In the genomic region with DNA sequence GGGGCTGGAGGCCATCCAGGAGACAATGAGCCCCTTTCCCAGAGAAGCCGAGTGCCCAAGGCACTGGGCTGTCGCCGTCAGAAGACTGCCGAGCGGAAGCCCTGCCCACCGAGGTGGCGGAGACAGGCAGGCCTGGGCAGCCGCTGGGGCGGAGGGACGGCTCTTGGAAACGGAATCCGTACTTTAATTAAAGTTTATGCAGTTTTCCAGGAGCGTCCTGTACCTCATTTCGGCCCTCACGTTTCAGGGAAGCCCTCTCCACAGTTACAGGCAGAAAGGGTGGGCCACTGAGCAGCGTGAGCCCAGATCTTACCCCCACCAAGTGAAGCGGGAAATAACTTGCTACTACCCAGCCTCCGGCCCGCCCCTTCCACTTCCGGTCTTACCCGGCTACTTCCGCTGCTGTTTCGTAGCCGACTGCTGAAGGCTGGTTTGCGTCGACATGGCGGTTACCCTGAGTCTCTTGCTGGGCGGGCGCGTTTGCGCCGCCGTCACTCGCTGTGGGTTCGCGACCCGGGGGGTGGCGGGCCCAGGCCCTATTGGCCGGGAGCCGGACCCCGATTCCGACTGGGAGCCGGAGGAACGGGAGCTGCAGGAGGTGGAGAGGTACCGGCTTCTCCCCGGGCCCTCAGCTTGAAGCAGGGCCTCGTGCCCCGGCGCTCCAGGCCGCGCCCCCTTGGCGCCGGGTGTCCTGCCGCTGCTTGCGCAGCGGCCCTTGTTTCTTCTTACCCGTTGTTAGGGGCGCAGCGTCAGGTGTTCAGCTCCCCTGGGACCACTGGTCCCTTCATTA, we compare ENCODE assay signal across 1 cellular context.
TF ChIP-seq lines count a peak whose summit lies in the region.

A gene with protein sequence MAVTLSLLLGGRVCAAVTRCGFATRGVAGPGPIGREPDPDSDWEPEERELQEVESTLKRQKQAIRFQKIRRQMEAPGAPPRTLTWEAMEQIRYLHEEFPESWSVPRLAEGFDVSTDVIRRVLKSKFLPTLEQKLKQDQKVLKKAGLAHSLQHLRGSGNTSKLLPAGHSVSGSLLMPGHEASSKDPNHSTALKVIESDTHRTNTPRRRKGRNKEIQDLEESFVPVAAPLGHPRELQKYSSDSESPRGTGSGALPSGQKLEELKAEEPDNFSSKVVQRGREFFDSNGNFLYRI (plus strand): TSS at position 402 of the 790 bp plus-strand sequence. CDS start 41 bp downstream, at position 443.

TF ChIP-seq in K562, 482 proteins besides CTCF, POLR2A, EP300 and RAD21 (continued from another document and continues in another):
- TF ChIP-seq, protein P1, sequence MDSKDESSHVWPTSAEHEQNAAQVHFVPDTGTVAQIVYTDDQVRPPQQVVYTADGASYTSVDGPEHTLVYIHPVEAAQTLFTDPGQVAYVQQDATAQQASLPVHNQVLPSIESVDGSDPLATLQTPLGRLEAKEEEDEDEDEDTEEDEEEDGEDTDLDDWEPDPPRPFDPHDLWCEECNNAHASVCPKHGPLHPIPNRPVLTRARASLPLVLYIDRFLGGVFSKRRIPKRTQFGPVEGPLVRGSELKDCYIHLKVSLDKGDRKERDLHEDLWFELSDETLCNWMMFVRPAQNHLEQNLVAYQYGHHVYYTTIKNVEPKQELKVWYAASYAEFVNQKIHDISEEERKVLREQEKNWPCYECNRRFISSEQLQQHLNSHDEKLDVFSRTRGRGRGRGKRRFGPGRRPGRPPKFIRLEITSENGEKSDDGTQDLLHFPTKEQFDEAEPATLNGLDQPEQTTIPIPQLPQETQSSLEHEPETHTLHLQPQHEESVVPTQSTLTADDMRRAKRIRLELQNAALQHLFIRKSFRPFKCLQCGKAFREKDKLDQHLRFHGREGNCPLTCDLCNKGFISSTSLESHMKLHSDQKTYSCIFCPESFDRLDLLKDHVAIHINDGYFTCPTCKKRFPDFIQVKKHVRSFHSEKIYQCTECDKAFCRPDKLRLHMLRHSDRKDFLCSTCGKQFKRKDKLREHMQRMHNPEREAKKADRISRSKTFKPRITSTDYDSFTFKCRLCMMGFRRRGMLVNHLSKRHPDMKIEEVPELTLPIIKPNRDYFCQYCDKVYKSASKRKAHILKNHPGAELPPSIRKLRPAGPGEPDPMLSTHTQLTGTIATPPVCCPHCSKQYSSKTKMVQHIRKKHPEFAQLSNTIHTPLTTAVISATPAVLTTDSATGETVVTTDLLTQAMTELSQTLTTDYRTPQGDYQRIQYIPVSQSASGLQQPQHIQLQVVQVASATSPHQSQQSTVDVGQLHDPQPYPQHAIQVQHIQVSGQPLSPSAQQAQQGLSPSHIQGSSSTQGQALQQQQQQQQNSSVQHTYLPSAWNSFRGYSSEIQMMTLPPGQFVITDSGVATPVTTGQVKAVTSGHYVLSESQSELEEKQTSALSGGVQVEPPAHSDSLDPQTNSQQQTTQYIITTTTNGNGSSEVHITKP (IDR thresholded peaks at IDR 0.05; ENCODE audit: partially characterized antibody): peak; percentile 75
- TF ChIP-seq ZNF212 (CRISPR knock-in tag; IDR thresholded peaks at IDR 0.05) (no peak), RCOR1 (IDR thresholded peaks at IDR 0.05; ENCODE audit: borderline replicate concordance in 1 of 2, low read depth in 2 of 2, low read length in 2 of 2) (0 out of 4 replicates have a peak, but pooled peaks of 1 of the 2 experiments have one; percentile 3), TOE1 (IDR thresholded peaks at IDR 0.05; ENCODE audit: borderline replicate concordance) (peak; percentile 56; the same call in 1 of the 2 replicates), TOE1 (CRISPR knock-in tag; IDR thresholded peaks at IDR 0.05; ENCODE audit: borderline replicate concordance, low read depth) (no peak), FOXO4 (CRISPR knock-in tag; IDR thresholded peaks at IDR 0.05) (no peak), NR2C1 (IDR thresholded peaks at IDR 0.05) (peak; percentile 19; the same call in 1 of the 2 replicates), NR2C1 (tag; IDR thresholded peaks at IDR 0.05) (0 out of 2 replicates have a peak, but pooled peaks have one; percentile 28), POLR2G (IDR thresholded peaks at IDR 0.05; ENCODE audit: low read depth, low read length) (peak; percentile 98), RAD51 (IDR thresholded peaks at IDR 0.05; ENCODE audit: borderline replicate concordance, low read depth) (no peak), SP1 (CRISPR knock-in tag; IDR thresholded peaks at IDR 0.05) (0 out of 2 replicates have a peak, but pooled peaks have one; percentile 27), TRIM25 (IDR thresholded peaks at IDR 0.05; ENCODE audit: borderline replicate concordance) (no peak), TCF3 (CRISPR knock-in tag; IDR thresholded peaks at IDR 0.05) (0 out of 2 replicates have a peak, but pooled peaks have one; percentile 2), MYC (IDR thresholded peaks at IDR 0.05; ENCODE audit: low read depth, low read length) (peak; percentile 91), MYC (CRISPR knock-in tag; IDR thresholded peaks at IDR 0.05; ENCODE audit: borderline replicate concordance, low read depth) (peak; percentile 78; the same call in 1 of the 2 replicates), BRD4 (IDR thresholded peaks at IDR 0.05) (peak; percentile 79), NFE2L1 (tag; IDR thresholded peaks at IDR 0.05; ENCODE audit: borderline replicate concordance, low read depth) (no peak), NRF1 (conservative IDR thresholded peaks at IDR 0.05 in 1 of 2, IDR thresholded peaks at IDR 0.05 in 1 of 2) (peak; percentile 78 to 80), KAT7 (CRISPR knock-in tag; IDR thresholded peaks at IDR 0.05; ENCODE audit: borderline replicate concordance) (peak; percentile 70), MAFF (IDR thresholded peaks at IDR 0.05; ENCODE audit: low read length) (no peak), PPARD (CRISPR knock-in tag; IDR thresholded peaks at IDR 0.05) (no peak), ZNF644 (tag; IDR thresholded peaks at IDR 0.05; ENCODE audit: low read depth) (peak; percentile 62), FOS (IDR thresholded peaks at IDR 0.05; ENCODE audit: extremely low read depth, insufficient read length) (no peak), TEAD1 (CRISPR knock-in tag; IDR thresholded peaks at IDR 0.05) (peak in 1 of 2 experiments; percentile 55; a peak in 2 of 4 replicates), TGIF2 (CRISPR knock-in tag; IDR thresholded peaks at IDR 0.05) (no peak), FOXK2 (conservative IDR thresholded peaks at IDR 0.05 in 1 of 2, IDR thresholded peaks at IDR 0.05 in 1 of 2; ENCODE audit: low read depth in 2 of 2) (peak; percentile 38 to 60; a peak in 2 of 4 replicates), POLR3A (IDR thresholded peaks at IDR 0.05; ENCODE audit: borderline replicate concordance, extremely low read depth, insufficient read depth, insufficient read length) (no peak), ZBED1 (IDR thresholded peaks at IDR 0.05) (peak; percentile 59; the same call in 1 of the 2 replicates), NEUROD1 (IDR thresholded peaks at IDR 0.05; ENCODE audit: borderline replicate concordance, low read depth, low read length, partially characterized antibody) (peak; percentile 38), SMAD4 (CRISPR knock-in tag; conservative IDR thresholded peaks at IDR 0.05) (peak; percentile 58), SMC3 (conservative IDR thresholded peaks at IDR 0.05; ENCODE audit: insufficient read depth, low read depth, low read length) (0 out of 2 replicates have a peak, but pooled peaks have one; percentile 1), ZNF830 (CRISPR knock-in tag; IDR thresholded peaks at IDR 0.05) (no peak), ZNF76 (CRISPR knock-in tag; IDR thresholded peaks at IDR 0.05; ENCODE audit: borderline replicate concordance) (peak; percentile 34; the same call in 1 of the 2 replicates), MECOM (CRISPR knock-in tag; IDR thresholded peaks at IDR 0.05) (no peak), POLR2H (tag; IDR thresholded peaks at IDR 0.05; ENCODE audit: low read depth) (peak; percentile 94), EWSR1 (IDR thresholded peaks at IDR 0.05; ENCODE audit: borderline replicate concordance, low read depth, partially characterized antibody) (no peak), TAF7 (tag; IDR thresholded peaks at IDR 0.05) (peak; percentile 93), ZNF41 (CRISPR knock-in tag; conservative IDR thresholded peaks at IDR 0.05) (no peak), POU5F1 (IDR thresholded peaks at IDR 0.05; ENCODE audit: borderline replicate concordance, low read depth, low read length, partially characterized antibody) (no peak), RBBP5 (IDR thresholded peaks at IDR 0.05; ENCODE audit: borderline replicate concordance, insufficient read depth, low read length, poor library complexity, severe bottlenecking) (peak; percentile 92), DIDO1 (tag; IDR thresholded peaks at IDR 0.05; ENCODE audit: low read depth) (peak; percentile 22)
- TF ChIP-seq, protein P2, sequence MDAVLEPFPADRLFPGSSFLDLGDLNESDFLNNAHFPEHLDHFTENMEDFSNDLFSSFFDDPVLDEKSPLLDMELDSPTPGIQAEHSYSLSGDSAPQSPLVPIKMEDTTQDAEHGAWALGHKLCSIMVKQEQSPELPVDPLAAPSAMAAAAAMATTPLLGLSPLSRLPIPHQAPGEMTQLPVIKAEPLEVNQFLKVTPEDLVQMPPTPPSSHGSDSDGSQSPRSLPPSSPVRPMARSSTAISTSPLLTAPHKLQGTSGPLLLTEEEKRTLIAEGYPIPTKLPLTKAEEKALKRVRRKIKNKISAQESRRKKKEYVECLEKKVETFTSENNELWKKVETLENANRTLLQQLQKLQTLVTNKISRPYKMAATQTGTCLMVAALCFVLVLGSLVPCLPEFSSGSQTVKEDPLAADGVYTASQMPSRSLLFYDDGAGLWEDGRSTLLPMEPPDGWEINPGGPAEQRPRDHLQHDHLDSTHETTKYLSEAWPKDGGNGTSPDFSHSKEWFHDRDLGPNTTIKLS (IDR thresholded peaks at IDR 0.05; ENCODE audit: borderline replicate concordance, low read depth): peak; percentile 82
- TF ChIP-seq, protein P3, sequence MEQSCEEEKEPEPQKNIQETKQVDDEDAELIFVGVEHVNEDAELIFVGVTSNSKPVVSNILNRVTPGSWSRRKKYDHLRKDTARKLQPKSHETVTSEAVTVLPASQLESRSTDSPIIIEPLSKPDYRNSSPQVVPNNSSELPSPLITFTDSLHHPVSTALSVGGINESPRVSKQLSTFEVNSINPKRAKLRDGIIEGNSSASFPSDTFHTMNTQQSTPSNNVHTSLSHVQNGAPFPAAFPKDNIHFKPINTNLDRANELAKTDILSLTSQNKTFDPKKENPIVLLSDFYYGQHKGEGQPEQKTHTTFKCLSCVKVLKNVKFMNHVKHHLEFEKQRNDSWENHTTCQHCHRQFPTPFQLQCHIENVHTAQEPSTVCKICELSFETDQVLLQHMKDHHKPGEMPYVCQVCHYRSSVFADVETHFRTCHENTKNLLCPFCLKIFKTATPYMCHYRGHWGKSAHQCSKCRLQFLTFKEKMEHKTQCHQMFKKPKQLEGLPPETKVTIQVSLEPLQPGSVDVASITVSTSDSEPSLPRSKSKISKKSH (CRISPR knock-in tag; IDR thresholded peaks at IDR 0.05): no peak
- TF ChIP-seq, protein P4, sequence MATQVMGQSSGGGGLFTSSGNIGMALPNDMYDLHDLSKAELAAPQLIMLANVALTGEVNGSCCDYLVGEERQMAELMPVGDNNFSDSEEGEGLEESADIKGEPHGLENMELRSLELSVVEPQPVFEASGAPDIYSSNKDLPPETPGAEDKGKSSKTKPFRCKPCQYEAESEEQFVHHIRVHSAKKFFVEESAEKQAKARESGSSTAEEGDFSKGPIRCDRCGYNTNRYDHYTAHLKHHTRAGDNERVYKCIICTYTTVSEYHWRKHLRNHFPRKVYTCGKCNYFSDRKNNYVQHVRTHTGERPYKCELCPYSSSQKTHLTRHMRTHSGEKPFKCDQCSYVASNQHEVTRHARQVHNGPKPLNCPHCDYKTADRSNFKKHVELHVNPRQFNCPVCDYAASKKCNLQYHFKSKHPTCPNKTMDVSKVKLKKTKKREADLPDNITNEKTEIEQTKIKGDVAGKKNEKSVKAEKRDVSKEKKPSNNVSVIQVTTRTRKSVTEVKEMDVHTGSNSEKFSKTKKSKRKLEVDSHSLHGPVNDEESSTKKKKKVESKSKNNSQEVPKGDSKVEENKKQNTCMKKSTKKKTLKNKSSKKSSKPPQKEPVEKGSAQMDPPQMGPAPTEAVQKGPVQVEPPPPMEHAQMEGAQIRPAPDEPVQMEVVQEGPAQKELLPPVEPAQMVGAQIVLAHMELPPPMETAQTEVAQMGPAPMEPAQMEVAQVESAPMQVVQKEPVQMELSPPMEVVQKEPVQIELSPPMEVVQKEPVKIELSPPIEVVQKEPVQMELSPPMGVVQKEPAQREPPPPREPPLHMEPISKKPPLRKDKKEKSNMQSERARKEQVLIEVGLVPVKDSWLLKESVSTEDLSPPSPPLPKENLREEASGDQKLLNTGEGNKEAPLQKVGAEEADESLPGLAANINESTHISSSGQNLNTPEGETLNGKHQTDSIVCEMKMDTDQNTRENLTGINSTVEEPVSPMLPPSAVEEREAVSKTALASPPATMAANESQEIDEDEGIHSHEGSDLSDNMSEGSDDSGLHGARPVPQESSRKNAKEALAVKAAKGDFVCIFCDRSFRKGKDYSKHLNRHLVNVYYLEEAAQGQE (CRISPR knock-in tag; IDR thresholded peaks at IDR 0.05; ENCODE audit: low read depth): no peak; the same call in 1 of the 2 replicates
- TF ChIP-seq, protein P5, sequence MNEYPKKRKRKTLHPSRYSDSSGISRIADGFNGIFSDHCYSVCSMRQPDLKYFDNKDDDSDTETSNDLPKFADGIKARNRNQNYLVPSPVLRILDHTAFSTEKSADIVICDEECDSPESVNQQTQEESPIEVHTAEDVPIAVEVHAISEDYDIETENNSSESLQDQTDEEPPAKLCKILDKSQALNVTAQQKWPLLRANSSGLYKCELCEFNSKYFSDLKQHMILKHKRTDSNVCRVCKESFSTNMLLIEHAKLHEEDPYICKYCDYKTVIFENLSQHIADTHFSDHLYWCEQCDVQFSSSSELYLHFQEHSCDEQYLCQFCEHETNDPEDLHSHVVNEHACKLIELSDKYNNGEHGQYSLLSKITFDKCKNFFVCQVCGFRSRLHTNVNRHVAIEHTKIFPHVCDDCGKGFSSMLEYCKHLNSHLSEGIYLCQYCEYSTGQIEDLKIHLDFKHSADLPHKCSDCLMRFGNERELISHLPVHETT (CRISPR knock-in tag; conservative IDR thresholded peaks at IDR 0.05 in 1 of 2, IDR thresholded peaks at IDR 0.05 in 1 of 2): peak in 1 of 2 experiments; percentile 62; a peak in 1 of 4 replicates
